ENCODE assay signal across 10 cellular contexts in the genomic region with DNA sequence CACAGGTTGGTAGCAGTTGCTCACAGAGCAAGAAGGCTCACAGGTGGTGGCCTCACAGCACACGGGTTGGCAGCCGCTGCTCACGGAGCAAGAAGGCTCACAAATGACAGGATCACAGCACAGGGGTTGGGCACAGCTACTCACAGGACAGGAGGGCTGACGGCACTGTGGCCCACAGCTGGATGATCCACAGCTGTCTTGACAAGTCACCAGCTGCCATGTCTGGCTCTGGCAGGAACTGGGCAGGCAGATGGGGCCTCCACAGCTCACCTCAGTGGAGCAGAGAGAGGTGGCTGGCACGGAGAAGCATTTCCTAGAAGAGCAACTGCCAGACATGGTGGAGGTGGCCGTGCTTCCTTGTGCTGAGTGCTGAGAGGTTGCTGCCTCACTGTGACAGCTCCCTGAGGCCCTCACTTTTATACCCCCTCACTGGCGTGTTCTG. TPM values are rescaled to one million over a fixed set of nuclear protein-coding genes. Genes with fewer than 3 reads are reported as not detected.
DNase-seq lines count a peak whose midpoint lies in the region; ATAC-seq lines count a peak whose summit lies in the region.
"Had no signal": no experiment of that assay in that cellular context is flagged by ENCODE, and none has a peak within 500 bp of the region (broad histone marks: within the 10 kb centered on the region; RNA-seq: fewer than 3 reads in every experiment).

A gene with protein sequence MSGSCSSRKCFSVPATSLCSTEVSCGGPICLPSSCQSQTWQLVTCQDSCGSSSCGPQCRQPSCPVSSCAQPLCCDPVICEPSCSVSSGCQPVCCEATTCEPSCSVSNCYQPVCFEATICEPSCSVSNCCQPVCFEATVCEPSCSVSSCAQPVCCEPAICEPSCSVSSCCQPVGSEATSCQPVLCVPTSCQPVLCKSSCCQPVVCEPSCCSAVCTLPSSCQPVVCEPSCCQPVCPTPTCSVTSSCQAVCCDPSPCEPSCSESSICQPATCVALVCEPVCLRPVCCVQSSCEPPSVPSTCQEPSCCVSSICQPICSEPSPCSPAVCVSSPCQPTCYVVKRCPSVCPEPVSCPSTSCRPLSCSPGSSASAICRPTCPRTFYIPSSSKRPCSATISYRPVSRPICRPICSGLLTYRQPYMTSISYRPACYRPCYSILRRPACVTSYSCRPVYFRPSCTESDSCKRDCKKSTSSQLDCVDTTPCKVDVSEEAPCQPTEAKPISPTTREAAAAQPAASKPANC (minus strand): TSS at position 392 of the 442 bp plus-strand sequence. CDS start 56 bp downstream, at position 336.

- H3K9me3 ChIP-seq in skeletal muscle satellite cell (replicated peaks; ENCODE audit: low read length), result no peaks in the 10 kb centered on the region

- H3K9ac ChIP-seq in skeletal muscle satellite cell (ENCODE audit: low read depth, low read length), result no peak within 1 kb of the TSS

- POLR2A ChIA-PET in T-cell (lab: Charles Lee), result interaction anchor here (0.6 to 1.6 kb wide), 7 partner anchors 12 to 380 kb away, joined by 3 to 6 read pairs (median 4); no protein-coding TSS in a partner anchor

- no peaks in the 10 kb centered on the region for H3K36me3 ChIP-seq in skeletal muscle satellite cell (ENCODE audit: insufficient read depth, low read length)

- peak; percentile 42 for ATAC-seq in GM18907 (IDR thresholded peaks at IDR 0.05; ENCODE audit: unreplicated experiment)
- ATAC-seq in T-cell (replicated peaks in 1 of 4), result peak in 2 of 4 experiments; percentile 42 to 49

- H3K4me3 Mint-ChIP-seq in T-cell, result peak within 1 kb of the TSS; percentile 55 to 77 (median 71)
- H3K4me3 Mint-ChIP-seq in activated naive CD4-positive, alpha-beta T cell treated with anti-CD3 and anti-CD28 coated beads for 36 hours, result peak within 1 kb of the TSS; percentile 52

- H3K36me3 Mint-ChIP-seq in T-cell, result peaks cover 4% of the 10 kb centered on the region
- H3K36me3 Mint-ChIP-seq in activated naive CD4-positive, alpha-beta T cell treated with anti-CD3 and anti-CD28 coated beads for 36 hours (ENCODE audit: low read depth), result no peaks in the 10 kb centered on the region

- CTCF ChIA-PET in T-cell (lab: Charles Lee), result interaction anchor here in 1 of 2 donors (1.4 to 1.7 kb wide), 3 partner anchors 13 to 240 kb away, joined by 4 to 21 read pairs (median 5); no protein-coding TSS in a partner anchor
- CTCF ChIA-PET in activated naive CD4-positive, alpha-beta T cell treated with anti-CD3 and anti-CD28 coated beads for 36 hours (lab: Charles Lee), result interaction anchor here (1.1 to 3.0 kb wide), 3 partner anchors 11 to 240 kb away, joined by 4 to 14 read pairs (median 4); no protein-coding TSS in a partner anchor

- H3K27me3 ChIP-seq in skeletal muscle satellite cell (ENCODE audit: control insufficient read depth, insufficient read depth, low read length), result no peaks in the 10 kb centered on the region

- peaks cover 0 to 6% (median 0%) of the 10 kb centered on the region in 3 donors for H3K9me3 Mint-ChIP-seq in T-cell
- H3K9me3 Mint-ChIP-seq in activated naive CD4-positive, alpha-beta T cell treated with anti-CD3 and anti-CD28 coated beads for 36 hours, result no peaks in the 10 kb centered on the region

- H3K4me2 ChIP-seq in skeletal muscle satellite cell (ENCODE audit: low read length), result peak within 1 kb of the TSS; percentile 74

- H3K27me3 Mint-ChIP-seq in T-cell, result no peaks in the 10 kb centered on the region
- H3K27me3 Mint-ChIP-seq in activated naive CD4-positive, alpha-beta T cell treated with anti-CD3 and anti-CD28 coated beads for 36 hours (ENCODE audit: low read depth), result no peaks in the 10 kb centered on the region

- intact Hi-C loops in activated naive CD4-positive, alpha-beta T cell treated with anti-CD3 and anti-CD28 coated beads for 36 hours (cut with micrococcal nuclease), result loop anchor here (2.0 kb wide), 1 partner anchor 32 kb away; no protein-coding TSS in a partner anchor
- intact Hi-C loops in posterior vena cava (cut with DNase I), result no loop called here

- peaks cover 61 to 71% (median 64%) of the 10 kb centered on the region in 3 donors for H3K4me1 Mint-ChIP-seq in T-cell
- peaks cover 47% of the 10 kb centered on the region for H3K4me1 Mint-ChIP-seq in activated naive CD4-positive, alpha-beta T cell treated with anti-CD3 and anti-CD28 coated beads for 36 hours (ENCODE audit: low read depth)

- H3K4me3 ChIP-seq in skeletal muscle satellite cell (ENCODE audit: low read length), result peak within 1 kb of the TSS; percentile 55

- DNase-seq in T-cell (peak in 25 of 34 experiments; percentile 37 to 66 (median 52)), posterior vena cava (ENCODE audit: low spot score) (no peak), NOMO-1 (lab: John Stamatoyannopoulos, UW; ENCODE audit: unreplicated experiment in 2 of 2) (no peak), GOT3 (lab: John Stamatoyannopoulos, UW) (no peak), midbrain (lab: John Stamatoyannopoulos, UW) (no peak)
- peak; percentile 67 for DNase-seq in activated naive CD4-positive, alpha-beta T cell treated with anti-CD3 and anti-CD28 coated beads for 36 hours

- peaks cover 20% of the 10 kb centered on the region for H3K4me1 ChIP-seq in skeletal muscle satellite cell (ENCODE audit: control insufficient read depth, insufficient read depth, low read length)

- H3K27ac Mint-ChIP-seq in T-cell, result peak within 1 kb of the TSS; percentile 98
- H3K27ac Mint-ChIP-seq in activated naive CD4-positive, alpha-beta T cell treated with anti-CD3 and anti-CD28 coated beads for 36 hours, result peak within 1 kb of the TSS; percentile 10

RNA-seq across cellular contexts. Expression of the gene that starts here (rescaled TPM):
- total RNA-seq in T-cell (1 to 10 TPM in 1 of 5 donors, under 1 TPM in 3, not detected in 1; 0.16 to 1.1 (median 0.45) TPM), posterior vena cava (not detected)
- under 1 TPM in 1 of 2 experiments, not detected in 1; 0.15 TPM for total RNA-seq in activated naive CD4-positive, alpha-beta T cell treated with anti-CD3 and anti-CD28 coated beads for 36 hours
- not detected in 2 replicates for total RNA-seq in skeletal muscle satellite cell (2012; rRNA removed)
- total RNA-seq: dermis microvascular lymphatic vessel endothelial cell, LHCN-M2 had no signal

Comparison
In these comparisons a context has a peak if more than half of its experiments do, and no peak if none do; other contexts are left out.
1. Peak in DNase-seq in activated naive CD4-positive, alpha-beta T cell treated with anti-CD3 and anti-CD28 coated beads for 36 hours; RNA of the gene not detected or under 1 TPM.
2. DNase-seq: peak in T-cell (25 of 34); none in posterior vena cava (single experiment), NOMO-1 (0 of 2), GOT3 (single experiment) and midbrain (single experiment).